ENCODE assay signal across 18 cellular contexts in the genomic region with DNA sequence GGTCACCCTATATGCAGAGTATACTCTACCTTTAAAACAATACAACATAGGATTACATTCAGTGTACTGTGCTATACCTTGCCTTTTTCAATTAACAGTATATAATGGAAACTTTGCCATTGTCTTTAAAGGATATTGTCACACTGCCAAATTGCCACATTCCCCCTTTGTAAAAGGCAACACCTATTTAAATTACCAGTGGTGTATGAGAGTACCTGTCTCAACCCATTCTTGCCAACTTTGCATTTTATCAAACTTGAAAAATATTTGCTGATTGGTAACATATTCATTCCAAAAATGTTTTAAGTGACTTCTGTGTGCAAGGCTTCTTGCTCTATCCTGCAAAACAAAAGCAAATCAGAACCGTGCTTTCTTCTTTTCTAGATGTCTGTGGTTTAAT.
A peak's percentile ranks its signal among the peaks of the same experiment; 100 is the strongest.
DNase-seq lines count a peak whose midpoint lies in the region; ATAC-seq, FAIRE-seq and TF ChIP-seq lines count a peak whose summit lies in the region.
"Had no signal": no experiment of that assay in that cellular context is flagged by ENCODE, and none has a peak within 500 bp of the region (broad histone marks: within the 10 kb centered on the region; RNA-seq: fewer than 3 reads in every experiment).

No MANE protein-coding gene starts in this region.

- POLR2A ChIA-PET in A549 (lab: Yijun Ruan, JAX) = no interaction called here
- POLR2A ChIA-PET in IMR-90 (lab: Charles Lee; ENCODE audit: unreplicated experiment) = no interaction called here

- H2BK15ac ChIP-seq in IMR-90 (ENCODE audit: low read depth, low read length) = no peak overlapping the region

- H2BK120ac ChIP-seq in IMR-90 (ENCODE audit: low read depth, low read length) = no peak overlapping the region

- dilution Hi-C loops in IMR-90 (cut with HindIII; ENCODE audit: low sequenced_read_pairs, unreplicated experiment) = no loop called here

- TF ChIP-seq EP300 in A549 (IDR thresholded peaks at IDR 0.05) = no peak

- no peak overlapping the region for H3K4ac ChIP-seq in IMR-90 (ENCODE audit: low read depth, low read length)

- TF ChIP-seq CTCF in A549 (IDR thresholded peaks at IDR 0.05) = no peak
- no peak for TF ChIP-seq CTCF in IMR-90 (conservative IDR thresholded peaks at IDR 0.05; ENCODE audit: low read depth, low read length)
- TF ChIP-seq CTCF in astrocyte (IDR thresholded peaks at IDR 0.05; ENCODE audit: insufficient read depth, low read depth, low read length) = no peak
- TF ChIP-seq CTCF in glutamatergic neuron (IDR thresholded peaks at IDR 0.05; ENCODE audit: partially characterized antibody, unreplicated experiment) = no peak
- TF ChIP-seq CTCF in GM23338 (conservative IDR thresholded peaks at IDR 0.05; ENCODE audit: low read depth in 2 of 2) = no peak
- TF ChIP-seq CTCF in adrenal gland (IDR thresholded peaks at IDR 0.05) = no peak

- H3F3A ChIP-seq in GM23338 (replicated peaks; ENCODE audit: low read depth) = no peaks in the 10 kb centered on the region

- intact Hi-C loops in IMR-90 (cut with micrococcal nuclease) (loop anchor here (1.0 kb wide), 1 partner anchor 8 kb away; no protein-coding TSS in a partner anchor), adrenal gland (cut with DNase I) (no loop called here)

- H3K4me3 ChIP-seq in A549 (no peak overlapping the region), IMR-90 (ENCODE audit: insufficient read depth, low read depth, low read length) (no peak overlapping the region), astrocyte (ENCODE audit: insufficient read depth, low read depth, low read length) (no peak overlapping the region), GM23338 (no peak overlapping the region), adrenal gland (no peak overlapping the region)
- H3K4me3 ChIP-seq: MG63 had no signal

- H3K23ac ChIP-seq in IMR-90 (ENCODE audit: low read depth, low read length) = no peak overlapping the region

- no peak overlapping the region for H2AK5ac ChIP-seq in IMR-90 (ENCODE audit: low read depth, low read length)

- H3K9me3 Mint-ChIP-seq in astrocyte (ENCODE audit: unreplicated experiment) = no peaks in the 10 kb centered on the region
- H3K9me3 Mint-ChIP-seq in glutamatergic neuron (ENCODE audit: unreplicated experiment) = peaks cover 10% of the 10 kb centered on the region
- H3K9me3 Mint-ChIP-seq in GM23338 = no peaks in the 10 kb centered on the region
- H3K9me3 Mint-ChIP-seq: HFFc6 had no signal

- no peak for DNase-seq in A549 (ENCODE audit: low read depth in 1 of 2, low spot score in 1 of 2)
- no peak for DNase-seq in IMR-90
- no peak for DNase-seq in astrocyte (ENCODE audit: low read depth)
- no peak for DNase-seq in glutamatergic neuron
- no peak for DNase-seq in activated effector memory CD4-positive, alpha-beta T cell treated with Interleukin-2 at 50 U/mL for 16 hours
- no peak for DNase-seq in GM23338 (ENCODE audit: low spot score)
- DNase-seq in adrenal gland = no peak
- DNase-seq in ecto neural progenitor cell (ENCODE audit: low spot score) = no peak
- DNase-seq: CD8-positive, alpha-beta memory T cell; DMS79; H7; HFFc6; MG63; NCI-H1048; NCI-H1436; NCI-H1930; NCI-H226; NCI-H524 had no signal

- H4K20me1 ChIP-seq in IMR-90 (ENCODE audit: insufficient read depth, low read length) (no peaks in the 10 kb centered on the region), astrocyte (ENCODE audit: insufficient read depth, low read length) (peaks cover 4% of the 10 kb centered on the region), GM23338 (replicated peaks; ENCODE audit: insufficient read depth) (peaks cover 19% of the 10 kb centered on the region; the same call in 1 of the 2 replicates)

- CTCF ChIA-PET in A549 (lab: Yijun Ruan, JAX) (no interaction called here), IMR-90 (lab: Yijun Ruan, JAX) (no interaction called here)

- peaks cover 31 to 33% of the 10 kb centered on the region in 2 experiments for H3K79me1 ChIP-seq in IMR-90 (ENCODE audit: low read depth in 1 of 2, low read length in 2 of 2)

- H4K91ac ChIP-seq in IMR-90 (ENCODE audit: insufficient read depth, low read depth, low read length) = no peak overlapping the region

- no peak overlapping the region for H2BK5ac ChIP-seq in IMR-90 (ENCODE audit: low read depth, low read length, poor library complexity, severe bottlenecking)

- ATAC-seq in A549 (no peak), IMR-90 (ENCODE audit: low read depth) (no peak), GM23338 (no peak)

- H4K5ac ChIP-seq in IMR-90 (ENCODE audit: low read depth, low read length) = no peak overlapping the region

- no peak overlapping the region for H4K8ac ChIP-seq in IMR-90 (ENCODE audit: low read depth in 2 of 2, low read length in 2 of 2)

- in situ Hi-C loops in IMR-90 (cut with MboI; ENCODE audit: low sequenced_read_pairs) = no loop called here

- H3K18ac ChIP-seq in IMR-90 (ENCODE audit: low read depth, low read length) = no peak overlapping the region

- no peak overlapping the region for H2AK9ac ChIP-seq in IMR-90 (replicated peaks; ENCODE audit: low read depth, low read length, poor library complexity)

- H3K4me1 Mint-ChIP-seq in astrocyte (ENCODE audit: low read depth, unreplicated experiment) (peaks cover 22% of the 10 kb centered on the region), glutamatergic neuron (ENCODE audit: low read depth, unreplicated experiment) (peaks cover 65% of the 10 kb centered on the region), GM23338 (peaks cover 71% of the 10 kb centered on the region)
- H3K4me1 Mint-ChIP-seq: CD8-positive, alpha-beta memory T cell had no signal

- H2AFZ ChIP-seq in IMR-90 (replicated peaks; ENCODE audit: low read length, poor library complexity) (no peak overlapping the region), astrocyte (ENCODE audit: low read depth, low read length) (no peak overlapping the region), GM23338 (no peak overlapping the region)

- TF ChIP-seq POLR2A in A549 (IDR thresholded peaks at IDR 0.05; ENCODE audit: low read length) (no peak), IMR-90 (IDR thresholded peaks at IDR 0.05; ENCODE audit: low read depth, low read length) (no peak), adrenal gland (IDR thresholded peaks at IDR 0.05) (no peak)

- H3K79me2 ChIP-seq in astrocyte (ENCODE audit: insufficient read depth, low read length) (peaks cover 60% of the 10 kb centered on the region), GM23338 (replicated peaks; ENCODE audit: insufficient read depth) (peaks cover 97% of the 10 kb centered on the region)

- no peak overlapping the region for H3K14ac ChIP-seq in IMR-90 (replicated peaks; ENCODE audit: low read depth, low read length)

- H3K9me3 ChIP-seq in A549 (no peaks in the 10 kb centered on the region), IMR-90 (ENCODE audit: control insufficient read depth, insufficient read depth, low read length) (no peaks in the 10 kb centered on the region), astrocyte (ENCODE audit: insufficient read depth, low read depth, low read length) (no peaks in the 10 kb centered on the region), adrenal gland (replicated peaks in 1 of 3) (no peaks in the 10 kb centered on the region)
- H3K9me3 ChIP-seq: MG63 had no signal

- H3K36me3 Mint-ChIP-seq in astrocyte (ENCODE audit: low read depth, unreplicated experiment) = no peaks in the 10 kb centered on the region
- no peaks in the 10 kb centered on the region for H3K36me3 Mint-ChIP-seq in glutamatergic neuron (ENCODE audit: unreplicated experiment)
- no peaks in the 10 kb centered on the region for H3K36me3 Mint-ChIP-seq in GM23338 (ENCODE audit: low read depth)
- H3K36me3 Mint-ChIP-seq: CD8-positive, alpha-beta memory T cell had no signal

- no peaks in the 10 kb centered on the region for H3K27me3 ChIP-seq in IMR-90 (ENCODE audit: control insufficient read depth, insufficient read depth, low read length)
- H3K27me3 ChIP-seq in astrocyte (ENCODE audit: insufficient read depth, low read length) = no peaks in the 10 kb centered on the region
- H3K27me3 ChIP-seq in GM23338 (ENCODE audit: insufficient read depth) = no peaks in the 10 kb centered on the region
- no peaks in the 10 kb centered on the region for H3K27me3 ChIP-seq in adrenal gland
- H3K27me3 ChIP-seq: MG63 had no signal

- BruUV-seq in IMR-90 (replicated peaks; lab: Mats Ljungman, UMichigan) = no TSS peak

- H3K9ac ChIP-seq in IMR-90 (ENCODE audit: low read depth, low read length) (no peak overlapping the region), astrocyte (ENCODE audit: low read length) (no peak overlapping the region)

- H3K4me1 ChIP-seq in A549 = peaks cover 70% of the 10 kb centered on the region
- H3K4me1 ChIP-seq in IMR-90 (ENCODE audit: control insufficient read depth, insufficient read depth, low read length) = peaks cover 2% of the 10 kb centered on the region; the same call in 1 of the 2 replicates
- peaks cover 12% of the 10 kb centered on the region for H3K4me1 ChIP-seq in astrocyte (ENCODE audit: insufficient read depth, low read length)
- peaks cover 63% of the 10 kb centered on the region for H3K4me1 ChIP-seq in GM23338 (ENCODE audit: insufficient read depth)
- peaks cover 12 to 23% of the 10 kb centered on the region in 2 donors for H3K4me1 ChIP-seq in adrenal gland (replicated peaks in 1 of 2)

- H3K27ac Mint-ChIP-seq in astrocyte (ENCODE audit: unreplicated experiment) (peak overlapping the region; percentile 73), glutamatergic neuron (ENCODE audit: unreplicated experiment) (peak overlapping the region; percentile 18), GM23338 (no peak overlapping the region)
- H3K27ac Mint-ChIP-seq: CD8-positive, alpha-beta memory T cell; HFFc6 had no signal

- no peaks in the 10 kb centered on the region for H3K9me1 ChIP-seq in IMR-90 (ENCODE audit: insufficient read depth, low read length)

- TF ChIP-seq RAD21 in A549 (conservative IDR thresholded peaks at IDR 0.05 in 1 of 2, IDR thresholded peaks at IDR 0.05 in 1 of 2) = no peak
- no peak for TF ChIP-seq RAD21 in IMR-90 (IDR thresholded peaks at IDR 0.05; ENCODE audit: low read length)

- H3K4me2 ChIP-seq in A549 = no peak overlapping the region
- H3K4me2 ChIP-seq in IMR-90 (ENCODE audit: low read depth, low read length) = no peak overlapping the region
- H3K4me2 ChIP-seq in astrocyte (ENCODE audit: low read length) = no peak overlapping the region
- H3K4me2 ChIP-seq in GM23338 = no peak overlapping the region

- H3K56ac ChIP-seq in IMR-90 (ENCODE audit: extremely low read depth, insufficient read depth, low read length) = no peak overlapping the region

- no peak overlapping the region for H2BK20ac ChIP-seq in IMR-90 (ENCODE audit: low read depth, low read length)

- H3K36me3 ChIP-seq in IMR-90 (ENCODE audit: control insufficient read depth, insufficient read depth, low read length) (no peaks in the 10 kb centered on the region), astrocyte (ENCODE audit: insufficient read depth, low read length) (no peaks in the 10 kb centered on the region), GM23338 (ENCODE audit: insufficient read depth) (no peaks in the 10 kb centered on the region), adrenal gland (replicated peaks in 1 of 2) (no peaks in the 10 kb centered on the region)
- H3K36me3 ChIP-seq: MG63 had no signal

- H3K27ac ChIP-seq in A549 (peak overlapping the region; percentile 9 to 82; a peak in 4 of 6 replicates), IMR-90 (ENCODE audit: insufficient read depth, low read length) (no peak overlapping the region), astrocyte (ENCODE audit: low read depth, low read length) (no peak overlapping the region), GM23338 (ENCODE audit: low read depth) (no peak overlapping the region), adrenal gland (no peak overlapping the region)

- no peaks in the 10 kb centered on the region for H3K9me2 ChIP-seq in GM23338 (ENCODE audit: insufficient read depth)

- H3K4me3 Mint-ChIP-seq in astrocyte (ENCODE audit: unreplicated experiment) (no peak overlapping the region), glutamatergic neuron (ENCODE audit: unreplicated experiment) (no peak overlapping the region), GM23338 (no peak overlapping the region)
- H3K4me3 Mint-ChIP-seq: CD8-positive, alpha-beta memory T cell; HFFc6 had no signal

- no peak for FAIRE-seq in A549 (lab: Jason Lieb, UNC)
- FAIRE-seq in astrocyte (lab: Jason Lieb, UNC) = no peak

- H3K27me3 Mint-ChIP-seq in astrocyte (ENCODE audit: low read depth, unreplicated experiment) (no peaks in the 10 kb centered on the region), glutamatergic neuron (ENCODE audit: unreplicated experiment) (peaks cover 2% of the 10 kb centered on the region), GM23338 (ENCODE audit: insufficient read depth, low read depth, poor library complexity) (no peaks in the 10 kb centered on the region)

- 86% methylated on average over 1 of the region's 1 CpG for WGBS in A549 (ENCODE audit: missing lambda C conversion rate)
- WGBS in IMR-90 (ENCODE audit: extremely low coverage in 2 of 2, insufficient read length in 1 of 2), 2 experiments = no CpG with 5 or more reads among the region's 1 CpG
- 57 to 73% (median 63%) methylated on average over 1 of the region's 1 CpG for WGBS in adrenal gland, 4 donors

Comparison
In these comparisons a context has a peak if more than half of its experiments do, and no peak if none do; other contexts are left out.
1. H3K27ac ChIP-seq: peak in A549 (2 of 2); none in IMR-90 (single experiment), astrocyte (single experiment), GM23338 (single experiment) and adrenal gland (0 of 5).